37 cellular contexts compared by ENCODE assay signal in genomic region chr16:17520567-17520966, GRCh38. TPM values are rescaled to one million over a fixed set of nuclear protein-coding genes. Genes with fewer than 3 reads are reported as not detected.
DNase-seq lines count a peak whose midpoint lies in the region; ATAC-seq lines count a peak whose summit lies in the region.
"Had no signal": no experiment of that assay in that cellular context is flagged by ENCODE, and none has a peak within 500 bp of the region (broad histone marks: within the 10 kb centered on the region; RNA-seq: fewer than 3 reads in every experiment).

No MANE protein-coding gene starts in this region.

- no peaks in the 10 kb centered on the region for H3K9me3 ChIP-seq in SJSA1 (replicated peaks)
- H3K9me3 ChIP-seq: ascending aorta, lower lobe of right lung, ovary, suprapubic skin, upper lobe of right lung had no signal

- peaks cover 26 to 29% of the 10 kb centered on the region in 2 donors for H3K27me3 Mint-ChIP-seq in natural killer cell treated with Interleukin-12 subunit alpha and Interleukin-12 subunit beta and Interleukin-15 and Interleukin-18, amount 100 ng/mL, for 72 hours

- H3K4me3 ChIP-seq in SJSA1 = no peak overlapping the region
- H3K4me3 ChIP-seq: ascending aorta, K562, lower lobe of right lung, ovary, suprapubic skin, upper lobe of right lung had no signal

- H3K9me3 Mint-ChIP-seq in natural killer cell treated with Interleukin-12 subunit alpha and Interleukin-12 subunit beta and Interleukin-15 and Interleukin-18, amount 100 ng/mL, for 72 hours = no peaks in the 10 kb centered on the region
- H3K9me3 Mint-ChIP-seq: activated naive CD4-positive, alpha-beta T cell treated with anti-CD3 and anti-CD28 coated beads, Interleukin-2, amount 10 ng/mL, durations not matched to agents 7 days and 5 days; activated T-helper 1 cell treated with anti-CD3 and anti-CD28 coated beads, Interleukin-12 subunit alpha, Interleukin-12 subunit beta, Interleukin-2, Interleukin-4 antibody, amounts not matched to agents 30 ng/mL and 10 ng/mL and 1 ng/mL, durations not matched to agents 14 hours and 24 hours and 36 hours; dendritic cell treated with granulocyte-macrophage colony-stimulating factor and Interleukin-4, amounts not matched to agents 40 ng/mL and 50 ng/mL, for 4 days; endodermal cell; H9; natural killer cell; stimulated activated memory B cell treated with anti-CD40 and anti-IgM and Interleukin-4, amounts not matched to agents 10 μg/mL and 1 μg/mL and 100 μg/mL, for 72 hours had no signal

- no peak for ATAC-seq in natural killer cell treated with Interleukin-12 subunit alpha and Interleukin-12 subunit beta and Interleukin-15 and Interleukin-18, amount 100 ng/mL, for 72 hours
- ATAC-seq: activated CD4-positive, CD25-positive, alpha-beta regulatory T cell treated with anti-CD3 and anti-CD28 coated beads, Interleukin-2, amount 50 U/mL, for 24 hours; esophagus mucosa; K562; lower lobe of right lung; natural killer cell; stimulated activated memory B cell treated with anti-CD40 and anti-IgM and Interleukin-4, amounts not matched to agents 10 μg/mL and 1 μg/mL and 100 μg/mL, for 72 hours; upper lobe of right lung had no signal

- H3K4me1 ChIP-seq in SJSA1 (replicated peaks) = peaks cover 70% of the 10 kb centered on the region
- H3K4me1 ChIP-seq: ascending aorta, lower lobe of right lung, suprapubic skin, upper lobe of right lung had no signal

- H3K36me3 Mint-ChIP-seq in natural killer cell treated with Interleukin-12 subunit alpha and Interleukin-12 subunit beta and Interleukin-15 and Interleukin-18, amount 100 ng/mL, for 72 hours = no peaks in the 10 kb centered on the region
- H3K36me3 Mint-ChIP-seq: activated naive CD4-positive, alpha-beta T cell treated with anti-CD3 and anti-CD28 coated beads, Interleukin-2, amount 10 ng/mL, durations not matched to agents 7 days and 5 days; natural killer cell; stimulated activated memory B cell treated with anti-CD40 and anti-IgM and Interleukin-4, amounts not matched to agents 10 μg/mL and 1 μg/mL and 100 μg/mL, for 72 hours had no signal

- H3K27ac Mint-ChIP-seq in natural killer cell treated with Interleukin-12 subunit alpha and Interleukin-12 subunit beta and Interleukin-15 and Interleukin-18, amount 100 ng/mL, for 72 hours = no peak overlapping the region
- H3K27ac Mint-ChIP-seq: activated naive CD4-positive, alpha-beta T cell treated with anti-CD3 and anti-CD28 coated beads, Interleukin-2, amount 10 ng/mL, durations not matched to agents 7 days and 5 days; activated T-helper 1 cell treated with anti-CD3 and anti-CD28 coated beads, Interleukin-12 subunit alpha, Interleukin-12 subunit beta, Interleukin-2, Interleukin-4 antibody, amounts not matched to agents 30 ng/mL and 10 ng/mL and 1 ng/mL, durations not matched to agents 14 hours and 24 hours and 36 hours; B cell; dendritic cell treated with granulocyte-macrophage colony-stimulating factor and Interleukin-4, amounts not matched to agents 40 ng/mL and 50 ng/mL, for 4 days; endodermal cell; H9; natural killer cell; stimulated activated memory B cell treated with anti-CD40 and anti-IgM and Interleukin-4, amounts not matched to agents 10 μg/mL and 1 μg/mL and 100 μg/mL, for 72 hours had no signal

- no peaks in the 10 kb centered on the region for H3K36me3 ChIP-seq in SJSA1
- H3K36me3 ChIP-seq: ascending aorta, lower lobe of right lung, ovary, suprapubic skin, upper lobe of right lung had no signal

- no peaks in the 10 kb centered on the region for H3K27me3 ChIP-seq in SJSA1 (replicated peaks)
- H3K27me3 ChIP-seq: ascending aorta, ovary, suprapubic skin had no signal

- H3K4me3 Mint-ChIP-seq in natural killer cell treated with Interleukin-12 subunit alpha and Interleukin-12 subunit beta and Interleukin-15 and Interleukin-18, amount 100 ng/mL, for 72 hours = no peak overlapping the region
- H3K4me3 Mint-ChIP-seq: activated naive CD4-positive, alpha-beta T cell treated with anti-CD3 and anti-CD28 coated beads, Interleukin-2, amount 10 ng/mL, durations not matched to agents 7 days and 5 days; activated T-helper 1 cell treated with anti-CD3 and anti-CD28 coated beads, Interleukin-12 subunit alpha, Interleukin-12 subunit beta, Interleukin-2, Interleukin-4 antibody, amounts not matched to agents 30 ng/mL and 10 ng/mL and 1 ng/mL, durations not matched to agents 14 hours and 24 hours and 36 hours; B cell; dendritic cell treated with granulocyte-macrophage colony-stimulating factor and Interleukin-4, amounts not matched to agents 40 ng/mL and 50 ng/mL, for 4 days; endodermal cell; H9; natural killer cell; stimulated activated memory B cell treated with anti-CD40 and anti-IgM and Interleukin-4, amounts not matched to agents 10 μg/mL and 1 μg/mL and 100 μg/mL, for 72 hours had no signal

- H3K4me1 Mint-ChIP-seq in natural killer cell treated with Interleukin-12 subunit alpha and Interleukin-12 subunit beta and Interleukin-15 and Interleukin-18, amount 100 ng/mL, for 72 hours (ENCODE audit: low read depth in 2 of 2) = peaks cover 3 to 7% of the 10 kb centered on the region in 2 donors
- H3K4me1 Mint-ChIP-seq: activated naive CD4-positive, alpha-beta T cell treated with anti-CD3 and anti-CD28 coated beads, Interleukin-2, amount 10 ng/mL, durations not matched to agents 7 days and 5 days; B cell; endodermal cell; natural killer cell; stimulated activated memory B cell treated with anti-CD40 and anti-IgM and Interleukin-4, amounts not matched to agents 10 μg/mL and 1 μg/mL and 100 μg/mL, for 72 hours had no signal

- peak overlapping the region; percentile 48 for H3K27ac ChIP-seq in SJSA1
- H3K27ac ChIP-seq: ascending aorta, lower lobe of right lung, ovary, suprapubic skin, upper lobe of right lung had no signal

- DNase-seq in EH (ENCODE audit: low read depth) (peak; percentile 90), SJSA1 (ENCODE audit: low read depth in 1 of 2, low spot score in 2 of 2) (peak in 1 of 2 experiments; percentile 64), fibroblast of peridontal ligament (ENCODE audit: extremely low read depth) (peak; percentile 94), stromal cell of bone marrow (ENCODE audit: low read depth) (peak; percentile 68), NCI-H2107 treated with DMSO at 0.1 percent for 48 hours (lab: John Stamatoyannopoulos, UW; ENCODE audit: unreplicated experiment) (no peak), NCI-H345 treated with DMSO at 0.1 percent for 48 hours (lab: John Stamatoyannopoulos, UW; ENCODE audit: unreplicated experiment) (no peak), T-helper 2 cell (no peak)
- DNase-seq in natural killer cell treated with Interleukin-12 subunit alpha and Interleukin-12 subunit beta and Interleukin-15 and Interleukin-18, amount 100 ng/mL, for 72 hours (ENCODE audit: low spot score) = no peak
- DNase-seq: activated CD4-positive, alpha-beta T cell treated with anti-CD3 and anti-CD28 coated beads, Interleukin-2, amount 50 U/mL, for 48 hours; activated CD8-positive, alpha-beta memory T cell treated with anti-CD3 and anti-CD28 coated beads, Interleukin-2, amount 50 U/mL, for 4 hours; activated naive CD4-positive, alpha-beta T cell treated with anti-CD3 and anti-CD28 coated beads, Interleukin-2, amount 10 ng/mL, durations not matched to agents 7 days and 5 days; central memory CD4-positive, alpha-beta T cell; DMS153; endodermal cell; GDM1; glutamatergic neuron; H9; islet precursor cell; lower lobe of right lung; natural killer cell; NCI-H1105 treated with DMSO at 0.1 percent for 48 hours; NCI-H2029; NCI-H748 treated with DMSO at 0.1 percent for 48 hours; ovary; stimulated activated CD4-positive, alpha-beta T cell treated with anti-CD3 and anti-CD28 coated beads, Interleukin-4, amount 100 ng/mL, for 4 hours; T-helper 1 cell; upper lobe of right lung had no signal

RNA-seq across cellular contexts. Expression of gene XYLT1, which starts 49.8 kb away (rescaled TPM):
- total RNA-seq in SJSA1 (2014; rRNA removed; shearing (Covaris generic)) = 9.8 and 13.0 TPM in 2 replicates
- 10 to 100 TPM; 26.4 to 41.9 TPM for total RNA-seq in natural killer cell treated with Interleukin-12 subunit alpha and Interleukin-12 subunit beta and Interleukin-15 and Interleukin-18, amount 100 ng/mL, for 72 hours
- total RNA-seq: MCF 10A had no signal

Comparison
In these comparisons a context has a peak if more than half of its experiments do, and no peak if none do; other contexts are left out.
1. DNase-seq: peak in EH (single experiment), fibroblast of peridontal ligament (single experiment) and stromal cell of bone marrow (single experiment); none in NCI-H2107 treated with DMSO at 0.1 percent for 48 hours (single experiment), NCI-H345 treated with DMSO at 0.1 percent for 48 hours (single experiment), T-helper 2 cell (0 of 5) and natural killer cell treated with Interleukin-12 subunit alpha and Interleukin-12 subunit beta and Interleukin-15 and Interleukin-18, amount 100 ng/mL, for 72 hours (single experiment).